ENCODE assay signal across 20 cellular contexts in the genomic region with DNA sequence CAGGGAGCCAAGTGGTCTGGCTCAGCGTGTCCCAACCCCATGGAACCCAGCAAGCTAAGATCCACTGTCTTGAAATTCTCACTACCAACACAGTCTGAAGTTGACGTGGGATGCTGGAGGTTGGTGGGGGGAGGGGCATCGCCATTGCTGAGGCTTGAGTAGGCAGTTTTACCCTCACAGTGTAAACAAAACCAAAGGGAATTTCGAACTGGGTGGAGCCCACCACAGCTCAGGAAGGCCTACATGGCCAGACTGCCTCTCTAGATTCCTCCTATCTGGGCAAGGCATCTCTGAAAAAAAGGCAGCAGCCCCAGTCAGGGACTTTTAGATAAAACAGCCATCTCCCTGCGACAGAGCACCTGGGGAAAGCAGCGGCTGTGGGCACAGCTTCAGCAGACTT. TPM values are rescaled to one million over a fixed set of nuclear protein-coding genes. Genes with fewer than 3 reads are reported as not detected.
DNase-seq lines count a peak whose midpoint lies in the region; ATAC-seq and TF ChIP-seq lines count a peak whose summit lies in the region.
"Had no signal": no experiment of that assay in that cellular context is flagged by ENCODE, and none has a peak within 500 bp of the region (broad histone marks: within the 10 kb centered on the region; RNA-seq: fewer than 3 reads in every experiment).

No MANE protein-coding gene starts in this region.

- H3K27ac ChIP-seq in neural progenitor cell, result no peak overlapping the region

- H3K36me3 Mint-ChIP-seq in neural progenitor cell, result no peaks in the 10 kb centered on the region
- H3K36me3 Mint-ChIP-seq: CD4-positive, CD25-positive, alpha-beta regulatory T cell had no signal

- H4K20me1 ChIP-seq in neural progenitor cell (ENCODE audit: low read depth), result no peaks in the 10 kb centered on the region

- H3K36me3 ChIP-seq in neural progenitor cell, result no peaks in the 10 kb centered on the region
- H3K36me3 ChIP-seq: HAP-1 had no signal

- peak overlapping the region; percentile 63 for H2AFZ ChIP-seq in neural progenitor cell (replicated peaks)

- no peaks in the 10 kb centered on the region for H3K9me3 ChIP-seq in neural progenitor cell (ENCODE audit: low read depth)

- H3K4me2 ChIP-seq in neural progenitor cell, result no peak overlapping the region

- no peaks in the 10 kb centered on the region for H3F3A ChIP-seq in neural progenitor cell (ENCODE audit: low read depth)

- no peaks in the 10 kb centered on the region for H3K4me1 Mint-ChIP-seq in neural progenitor cell
- H3K4me1 Mint-ChIP-seq: CD4-positive, CD25-positive, alpha-beta regulatory T cell had no signal

- no peak overlapping the region for H3K4me3 Mint-ChIP-seq in neural progenitor cell
- H3K4me3 Mint-ChIP-seq: CD4-positive, CD25-positive, alpha-beta regulatory T cell; T-helper 1 cell treated with Interleukin-12 subunit alpha and Interleukin-12 subunit beta and Interleukin-4 antibody, amounts not matched to agents 30 μg/mL and 1 μg/mL, for 36 hours had no signal

- TF ChIP-seq CTCF in neural progenitor cell (IDR thresholded peaks at IDR 0.05), result no peak

- peak; percentile 66 for DNase-seq in ELF-1 (ENCODE audit: low read depth, low spot score)
- DNase-seq in HT-29 (ENCODE audit: low spot score), result peak; percentile 42
- DNase-seq in SK-N-DZ (ENCODE audit: low spot score), result peak; percentile 38
- no peak for DNase-seq in neural progenitor cell (ENCODE audit: low spot score)
- DNase-seq in GDM1 (lab: John Stamatoyannopoulos, UW), result no peak
- DNase-seq in left lobe of liver (ENCODE audit: low spot score), result no peak
- DNase-seq: CD4-positive, CD25-positive, alpha-beta regulatory T cell; COR-L47; DND-41; NCI-H1092; NCI-H1436; NCI-H2029 treated with DMSO at 0.1 percent for 48 hours; NCI-H2171; NCI-H345; NCI-H524; PC-3; Right ventricle myocardium superior had no signal

- no peaks in the 10 kb centered on the region for H3K79me2 ChIP-seq in neural progenitor cell (ENCODE audit: low read depth)

- no peak overlapping the region for H3K4me3 ChIP-seq in neural progenitor cell
- H3K4me3 ChIP-seq: HAP-1 had no signal

- H3K4me1 ChIP-seq in neural progenitor cell, result no peaks in the 10 kb centered on the region
- H3K4me1 ChIP-seq: HAP-1 had no signal

- ATAC-seq in left lobe of liver, result no peak
- ATAC-seq in GM21390 (IDR thresholded peaks at IDR 0.05; ENCODE audit: unreplicated experiment), result no peak
- ATAC-seq: PC-3 had no signal

- peaks cover 33% of the 10 kb centered on the region for H3K9me3 Mint-ChIP-seq in neural progenitor cell

- no peak overlapping the region for H3K9ac ChIP-seq in neural progenitor cell

- peaks cover 3% of the 10 kb centered on the region for H3K27me3 Mint-ChIP-seq in neural progenitor cell (ENCODE audit: insufficient read depth, low read depth)

- no peak overlapping the region for H3K27ac Mint-ChIP-seq in neural progenitor cell
- H3K27ac Mint-ChIP-seq: T-helper 1 cell treated with Interleukin-12 subunit alpha and Interleukin-12 subunit beta and Interleukin-4 antibody, amounts not matched to agents 30 μg/mL and 1 μg/mL, for 36 hours had no signal

- no peaks in the 10 kb centered on the region for H3K27me3 ChIP-seq in neural progenitor cell

RNA-seq across cellular contexts. Expression of a gene that starts 17.1 kb away (rescaled TPM):
- 7.5 and 9.5 TPM in 2 replicates for total RNA-seq in HT-29 (2014; rRNA removed; shearing (Covaris generic))
- polyA plus RNA-seq in SK-N-DZ (2014; cell fraction: cytosol; rRNA removed), result 15.3 and 18.0 TPM in 2 replicates
- 2.9 and 10.5 TPM in 2 replicates for polyA plus RNA-seq in SK-N-DZ (2014; cell fraction: nucleus; rRNA removed)
- total RNA-seq in neural progenitor cell (ENCODE audit: low replicate concordance), result 6.3 and 7.6 TPM in 2 replicates
- 9.6 TPM for total RNA-seq in left lobe of liver

Comparison
In these comparisons a context has a peak if more than half of its experiments do, and no peak if none do; other contexts are left out.
1. DNase-seq: peak in ELF-1 (single experiment), HT-29 (single experiment) and SK-N-DZ (single experiment); none in neural progenitor cell (single experiment), GDM1 (single experiment) and left lobe of liver (single experiment).